ENCODE assay signal across 28 cellular contexts in genomic region chr15:87579537-87579936, GRCh38.
"Had no signal": no experiment of that assay in that cellular context is flagged by ENCODE, and none has a peak within 500 bp of the region (broad histone marks: within the 10 kb centered on the region; RNA-seq: fewer than 3 reads in every experiment).

No MANE protein-coding gene starts in this region.

- H3K36me3 Mint-ChIP-seq: mesothelial cell of epicardium, naive B cell, neural progenitor cell had no signal

- H3K27me3 ChIP-seq: gastrocnemius medialis, neural progenitor cell, right atrium auricular region, suprapubic skin, transverse colon, upper lobe of right lung, vagina had no signal

- FAIRE-seq: endometrium, keratinocyte had no signal

- H3K27ac Mint-ChIP-seq: effector memory CD8-positive, alpha-beta T cell; mesothelial cell of epicardium; naive B cell; nephron; neural progenitor cell; progenitor cell of endocrine pancreas; stimulated activated naive CD8-positive, alpha-beta T cell treated with anti-CD3 and anti-CD28 coated beads, Interleukin-15, amount 100 ng/mL, for 72 hours had no signal

- H3K79me2 ChIP-seq: parathyroid adenoma had no signal

- H3K9ac ChIP-seq: neural progenitor cell, parathyroid adenoma had no signal

- H2AFZ ChIP-seq: neural progenitor cell, parathyroid adenoma had no signal

- H3K9me3 Mint-ChIP-seq: effector memory CD8-positive, alpha-beta T cell; mesothelial cell of epicardium; nephron; neural progenitor cell; stimulated activated naive CD8-positive, alpha-beta T cell treated with anti-CD3 and anti-CD28 coated beads, Interleukin-15, amount 100 ng/mL, for 72 hours had no signal

- H3K4me3 Mint-ChIP-seq: effector memory CD8-positive, alpha-beta T cell; mesothelial cell of epicardium; naive B cell; nephron; neural progenitor cell; stimulated activated naive CD8-positive, alpha-beta T cell treated with anti-CD3 and anti-CD28 coated beads, Interleukin-15, amount 100 ng/mL, for 72 hours had no signal

- H3K36me3 ChIP-seq: gastrocnemius medialis, neural progenitor cell, right atrium auricular region, suprapubic skin, transverse colon, upper lobe of right lung, vagina had no signal

- H3K9me3 ChIP-seq: gastrocnemius medialis, mucosa of descending colon, right atrium auricular region, suprapubic skin, transverse colon, upper lobe of right lung, vagina had no signal

- H3K27ac ChIP-seq: gastrocnemius medialis, neural progenitor cell, parathyroid adenoma, right atrium auricular region, suprapubic skin, transverse colon, upper lobe of right lung, vagina had no signal

- H3K4me3 ChIP-seq: gastrocnemius medialis, lung, mucosa of descending colon, neural progenitor cell, right atrium auricular region, smooth muscle cell, suprapubic skin, transverse colon, upper lobe of right lung, vagina had no signal

- H3K27me3 Mint-ChIP-seq: effector memory CD8-positive, alpha-beta T cell; naive B cell had no signal

- H3K4me2 ChIP-seq: neural progenitor cell, smooth muscle cell had no signal

- H3K4me1 Mint-ChIP-seq: mesothelial cell of epicardium; naive B cell; nephron; stimulated activated naive CD8-positive, alpha-beta T cell treated with anti-CD3 and anti-CD28 coated beads, Interleukin-15, amount 100 ng/mL, for 72 hours had no signal

- DNase-seq: cortex of kidney; effector memory CD8-positive, alpha-beta T cell; gastrocnemius medialis; mesenchymal stem cell; mucosa of descending colon; naive B cell; stimulated activated CD4-positive, alpha-beta T cell treated with anti-CD3 and anti-CD28 coated beads, Interleukin-12 subunit alpha, Interleukin-12 subunit beta, amount 100 ng/mL, for 4 hours; stimulated activated CD4-positive, alpha-beta T cell treated with anti-CD3 and anti-CD28 coated beads, Interleukin-1b, Interleukin-23, amount 100 ng/mL, for 48 hours; stimulated activated CD4-positive, alpha-beta T cell treated with anti-CD3 and anti-CD28 coated beads, Interleukin-4, amount 100 ng/mL, for 1 hour; stimulated activated CD8-positive, alpha-beta memory T cell treated with anti-CD3 and anti-CD28 coated beads, Interleukin-4, amount 100 ng/mL, for 48 hours; stimulated activated naive CD4-positive, alpha-beta T cell; stimulated activated naive CD8-positive, alpha-beta T cell treated with anti-CD3 and anti-CD28 coated beads, Interleukin-15, amount 100 ng/mL, for 72 hours; transverse colon; upper lobe of right lung had no signal

- ATAC-seq: effector memory CD8-positive, alpha-beta T cell; esophagus mucosa; gastrocnemius medialis; mucosa of descending colon; sciatic nerve; stimulated activated naive CD8-positive, alpha-beta T cell treated with anti-CD3 and anti-CD28 coated beads, Interleukin-15, amount 100 ng/mL, for 72 hours; upper lobe of right lung had no signal

- H3K4me1 ChIP-seq: gastrocnemius medialis, neural progenitor cell, parathyroid adenoma, right atrium auricular region, suprapubic skin, transverse colon, upper lobe of right lung, vagina had no signal
